In genomic region chr11:85823816-85824215, GRCh38 we compare ENCODE assay signal across 12 cellular contexts. TPM values are rescaled to one million over a fixed set of nuclear protein-coding genes. Genes with fewer than 3 reads are reported as not detected.
A peak's percentile ranks its signal among the peaks of the same experiment; 100 is the strongest.
DNase-seq lines count a peak whose midpoint lies in the region; ATAC-seq lines count a peak whose summit lies in the region.
"Had no signal": no experiment of that assay in that cellular context is flagged by ENCODE, and none has a peak within 500 bp of the region (broad histone marks: within the 10 kb centered on the region; RNA-seq: fewer than 3 reads in every experiment).

No MANE protein-coding gene starts in this region.

- no peaks in the 10 kb centered on the region for H3K27me3 Mint-ChIP-seq in activated CD8-positive, alpha-beta memory T cell treated with anti-CD3 and anti-CD28 coated beads, Interleukin-2, amount 10 ng/mL, durations not matched to agents 7 days and 5 days
- no peaks in the 10 kb centered on the region for H3K27me3 Mint-ChIP-seq in stimulated activated naive CD8-positive, alpha-beta T cell treated with anti-CD3 and anti-CD28 coated beads, Interleukin-15, amount 100 ng/mL, for 72 hours

- peaks cover 1% of the 10 kb centered on the region for H3K36me3 Mint-ChIP-seq in activated CD8-positive, alpha-beta memory T cell treated with anti-CD3 and anti-CD28 coated beads, Interleukin-2, amount 10 ng/mL, durations not matched to agents 7 days and 5 days

- peak overlapping the region; percentile 86 for H3K27ac Mint-ChIP-seq in activated CD8-positive, alpha-beta memory T cell treated with anti-CD3 and anti-CD28 coated beads, Interleukin-2, amount 10 ng/mL, durations not matched to agents 7 days and 5 days
- H3K27ac Mint-ChIP-seq in stimulated activated naive CD8-positive, alpha-beta T cell treated with anti-CD3 and anti-CD28 coated beads, Interleukin-15, amount 100 ng/mL, for 72 hours = peak overlapping the region in 1 of 2 donors; percentile 36

- peak overlapping the region; percentile 43 for H3K4me3 Mint-ChIP-seq in activated CD8-positive, alpha-beta memory T cell treated with anti-CD3 and anti-CD28 coated beads, Interleukin-2, amount 10 ng/mL, durations not matched to agents 7 days and 5 days
- H3K4me3 Mint-ChIP-seq in stimulated activated naive CD8-positive, alpha-beta T cell treated with anti-CD3 and anti-CD28 coated beads, Interleukin-15, amount 100 ng/mL, for 72 hours = peak overlapping the region; percentile 29 to 56

- CTCF ChIA-PET in activated CD8-positive, alpha-beta memory T cell treated with anti-CD3 and anti-CD28 coated beads, Interleukin-2, amount 10 ng/mL, durations not matched to agents 7 days and 5 days (lab: Charles Lee) = interaction anchor here (0.9 to 2.8 kb wide), 10 partner anchors 9 to 196 kb away, joined by 3 to 21 read pairs (median 5); partner anchors contain the start of genes CCDC83, DLG2, SYTL2 and TMEM126B

- ATAC-seq in activated CD8-positive, alpha-beta memory T cell treated with anti-CD3 and anti-CD28 coated beads, Interleukin-2, amount 10 ng/mL, durations not matched to agents 7 days and 5 days = peak; percentile 79
- peak; percentile 92 for ATAC-seq in stimulated activated naive CD8-positive, alpha-beta T cell treated with anti-CD3 and anti-CD28 coated beads, Interleukin-15, amount 100 ng/mL, for 72 hours
- ATAC-seq in HG02885 (IDR thresholded peaks at IDR 0.05; ENCODE audit: poor library complexity, unreplicated experiment) (no peak), HG02938 (IDR thresholded peaks at IDR 0.05; ENCODE audit: unreplicated experiment) (no peak)
- ATAC-seq: esophagus mucosa had no signal

- no peaks in the 10 kb centered on the region for H3K9me3 Mint-ChIP-seq in activated CD8-positive, alpha-beta memory T cell treated with anti-CD3 and anti-CD28 coated beads, Interleukin-2, amount 10 ng/mL, durations not matched to agents 7 days and 5 days (ENCODE audit: low read depth)
- no peaks in the 10 kb centered on the region for H3K9me3 Mint-ChIP-seq in stimulated activated naive CD8-positive, alpha-beta T cell treated with anti-CD3 and anti-CD28 coated beads, Interleukin-15, amount 100 ng/mL, for 72 hours

- peaks cover 71% of the 10 kb centered on the region for H3K4me1 Mint-ChIP-seq in activated CD8-positive, alpha-beta memory T cell treated with anti-CD3 and anti-CD28 coated beads, Interleukin-2, amount 10 ng/mL, durations not matched to agents 7 days and 5 days
- peaks cover 56% of the 10 kb centered on the region for H3K4me1 Mint-ChIP-seq in stimulated activated naive CD8-positive, alpha-beta T cell treated with anti-CD3 and anti-CD28 coated beads, Interleukin-15, amount 100 ng/mL, for 72 hours

- peak; percentile 59 for DNase-seq in activated gamma-delta T cell treated with Interleukin-2 at 50 U/mL for 16 hours
- no peak for DNase-seq in activated gamma-delta T cell (lab: John Stamatoyannopoulos, UW)
- peak; percentile 87 for DNase-seq in activated CD8-positive, alpha-beta memory T cell treated with anti-CD3 and anti-CD28 coated beads, Interleukin-2, amount 10 ng/mL, durations not matched to agents 7 days and 5 days
- DNase-seq in effector CD4-positive, alpha-beta T cell = peak; percentile 62
- DNase-seq in stimulated activated naive CD8-positive, alpha-beta T cell treated with anti-CD3 and anti-CD28 coated beads, Interleukin-15, amount 100 ng/mL, for 72 hours = peak; percentile 49 to 74
- no peak for DNase-seq in NCI-H2171 (lab: John Stamatoyannopoulos, UW)
- DNase-seq: H7, NCI-H510A had no signal

RNA-seq across cellular contexts. Expression of gene SYTL2, which starts 12.9 kb away (rescaled TPM):
- 10 to 100 TPM; 73.7 to 78.0 TPM for total RNA-seq in activated CD8-positive, alpha-beta memory T cell treated with anti-CD3 and anti-CD28 coated beads, Interleukin-2, amount 10 ng/mL, durations not matched to agents 7 days and 5 days

RNA-seq across cellular contexts. Expression of gene CCDC83, which starts 31.4 kb away (rescaled TPM):
- total RNA-seq in activated CD8-positive, alpha-beta memory T cell treated with anti-CD3 and anti-CD28 coated beads, Interleukin-2, amount 10 ng/mL, durations not matched to agents 7 days and 5 days = not detected
- total RNA-seq: esophagus mucosa, H7, MCF 10A had no signal

Comparison
In these comparisons a context has a peak if more than half of its experiments do, and no peak if none do; other contexts are left out.
1. DNase-seq: peak in activated gamma-delta T cell treated with Interleukin-2 at 50 U/mL for 16 hours (single experiment), activated CD8-positive, alpha-beta memory T cell treated with anti-CD3 and anti-CD28 coated beads, Interleukin-2, amount 10 ng/mL, durations not matched to agents 7 days and 5 days (single experiment), effector CD4-positive, alpha-beta T cell (single experiment) and stimulated activated naive CD8-positive, alpha-beta T cell treated with anti-CD3 and anti-CD28 coated beads, Interleukin-15, amount 100 ng/mL, for 72 hours (2 of 2); none in activated gamma-delta T cell (single experiment) and NCI-H2171 (single experiment).
2. ATAC-seq: peak in activated CD8-positive, alpha-beta memory T cell treated with anti-CD3 and anti-CD28 coated beads, Interleukin-2, amount 10 ng/mL, durations not matched to agents 7 days and 5 days (single experiment) and stimulated activated naive CD8-positive, alpha-beta T cell treated with anti-CD3 and anti-CD28 coated beads, Interleukin-15, amount 100 ng/mL, for 72 hours (single experiment); none in HG02885 (single experiment) and HG02938 (single experiment).